Comparison of ENCODE assay signal across 8 cellular contexts in the genomic region with DNA sequence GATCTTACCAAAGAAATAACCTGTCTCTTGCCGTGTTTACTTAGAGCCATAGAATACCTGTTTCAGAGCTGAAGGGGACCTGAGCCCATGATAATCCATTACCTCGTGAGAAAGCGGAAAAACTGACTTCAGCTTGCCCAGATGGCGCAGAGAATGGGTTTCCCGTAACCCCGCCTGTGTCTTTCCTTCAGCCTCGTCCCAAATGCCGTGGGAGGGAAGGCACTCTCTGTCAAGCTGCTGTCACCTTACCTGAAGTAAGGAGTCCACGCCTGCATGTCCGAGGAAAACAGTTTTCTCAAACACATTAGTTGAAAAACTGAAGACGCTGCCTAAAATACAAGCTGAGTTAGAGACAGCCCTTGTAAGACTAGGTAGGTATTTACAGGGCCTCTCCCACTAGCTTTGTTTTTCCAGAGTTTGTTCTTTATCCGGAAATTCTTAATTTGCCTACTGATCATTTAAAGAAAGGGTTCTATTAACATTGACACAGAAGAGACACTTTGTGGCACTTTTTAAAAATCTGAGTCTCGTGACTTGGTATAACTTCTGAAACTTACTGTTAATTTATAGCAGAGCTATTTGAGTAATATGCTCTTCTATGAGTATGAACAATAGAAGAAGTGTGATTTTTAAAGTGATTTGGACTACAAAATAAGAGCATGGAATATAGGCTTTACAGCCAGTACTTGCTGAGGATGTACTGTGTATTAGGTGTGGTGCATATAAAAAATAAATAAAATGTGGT. TPM values are rescaled to one million over a fixed set of nuclear protein-coding genes. Genes with fewer than 3 reads are reported as not detected.
DNase-seq lines count a peak whose midpoint lies in the region.

No MANE protein-coding gene starts in this region.

- peak; percentile 23 for DNase-seq in NCI-H510A treated with DMSO at 0.1 percent for 48 hours (lab: John Stamatoyannopoulos, UW)
- DNase-seq in NCI-H510A (lab: John Stamatoyannopoulos, UW), result no peak
- peak; percentile 82 for DNase-seq in OCI-M1 (lab: John Stamatoyannopoulos, UW)
- DNase-seq in adipocyte (ENCODE audit: low read depth), result peak; percentile 49
- no peak for DNase-seq in ecto neural progenitor cell (ENCODE audit: low spot score)
- no peak for DNase-seq in hippocampal formation (lab: John Stamatoyannopoulos, UW)

- no peaks in the 10 kb centered on the region for H3K9me3 ChIP-seq in adipocyte (ENCODE audit: control insufficient read depth, low read length)
- peaks cover 8% of the 10 kb centered on the region for H3K9me3 ChIP-seq in iPS-15b (ENCODE audit: control insufficient read depth, insufficient read depth, low read length)
- H3K9me3 ChIP-seq in skeletal muscle satellite cell (replicated peaks; ENCODE audit: low read length), result no peaks in the 10 kb centered on the region

- H3K4me3 ChIP-seq in adipocyte (ENCODE audit: low read length), result peak overlapping the region; percentile 87
- H3K4me3 ChIP-seq in iPS-15b (ENCODE audit: low read depth, low read length), result peak overlapping the region; percentile 92
- peak overlapping the region; percentile 84 for H3K4me3 ChIP-seq in skeletal muscle satellite cell (ENCODE audit: low read length)

- H3K36me3 ChIP-seq in adipocyte (ENCODE audit: control insufficient read depth, insufficient read depth, low read length, severe bottlenecking), result peaks cover 24% of the 10 kb centered on the region
- peaks cover 6% of the 10 kb centered on the region for H3K36me3 ChIP-seq in iPS-15b (ENCODE audit: control insufficient read depth, insufficient read depth, low read length)
- H3K36me3 ChIP-seq in skeletal muscle satellite cell (ENCODE audit: insufficient read depth, low read length), result peaks cover 30% of the 10 kb centered on the region

- H3K27me3 ChIP-seq in adipocyte (replicated peaks; ENCODE audit: control insufficient read depth, insufficient read depth, low read length) (no peaks in the 10 kb centered on the region), iPS-15b (ENCODE audit: control insufficient read depth, insufficient read depth, low read length) (no peaks in the 10 kb centered on the region), skeletal muscle satellite cell (ENCODE audit: control insufficient read depth, insufficient read depth, low read length) (no peaks in the 10 kb centered on the region)

- H3K4me1 ChIP-seq in adipocyte (ENCODE audit: control insufficient read depth, insufficient read depth, low read length), result peaks cover 26% of the 10 kb centered on the region
- H3K4me1 ChIP-seq in iPS-15b (ENCODE audit: control insufficient read depth, insufficient read depth, low read length), result peaks cover 3% of the 10 kb centered on the region
- peaks cover 31% of the 10 kb centered on the region for H3K4me1 ChIP-seq in skeletal muscle satellite cell (ENCODE audit: control insufficient read depth, insufficient read depth, low read length)

- peak overlapping the region; percentile 88 for H3K4me2 ChIP-seq in skeletal muscle satellite cell (ENCODE audit: low read length)

- H3K9ac ChIP-seq in adipocyte (ENCODE audit: low read length) (peak overlapping the region; percentile 93), iPS-15b (ENCODE audit: low read depth, low read length) (peak overlapping the region; percentile 84), skeletal muscle satellite cell (ENCODE audit: low read depth, low read length) (peak overlapping the region; percentile 92)

RNA-seq across cellular contexts. Expression of a gene that starts 1.3 kb away (rescaled TPM):
- total RNA-seq in skeletal muscle satellite cell (2012; rRNA removed), result 40.4 and 57.0 TPM in 2 replicates

Comparison
In these comparisons a context has a peak if more than half of its experiments do, and no peak if none do; other contexts are left out.
1. DNase-seq: peak in NCI-H510A treated with DMSO at 0.1 percent for 48 hours (single experiment), OCI-M1 (single experiment) and adipocyte (single experiment); none in NCI-H510A (single experiment), ecto neural progenitor cell (single experiment) and hippocampal formation (0 of 2).
2. Peak in every context shown above with its lines, with median percentiles within 50 percentile points of each other: H3K4me3 ChIP-seq and H3K9ac ChIP-seq.